Comparison of ENCODE assay signal across 24 cellular contexts in genomic region chr5:148860599-148860998, GRCh38.
"Had no signal": no experiment of that assay in that cellular context is flagged by ENCODE, and none has a peak within 500 bp of the region (broad histone marks: within the 10 kb centered on the region; RNA-seq: fewer than 3 reads in every experiment).

No MANE protein-coding gene starts in this region.

- H3K4me1 ChIP-seq: uterus had no signal

- H3K27me3 Mint-ChIP-seq: activated CD4-positive, alpha-beta memory T cell treated with anti-CD3 and anti-CD28 coated beads for 36 hours; dendritic cell treated with granulocyte-macrophage colony-stimulating factor and Interleukin-4, amounts not matched to agents 40 ng/mL and 50 ng/mL, for 4 days; stimulated activated memory B cell treated with anti-CD40 and anti-IgM and Interleukin-4, amounts not matched to agents 10 μg/mL and 1 μg/mL and 100 μg/mL, for 72 hours had no signal

- H3K4me1 Mint-ChIP-seq: nephron progenitor cell had no signal

- H3K9me3 ChIP-seq: heart left ventricle, left lung, stomach, suprapubic skin, tibial nerve, uterus had no signal

- H3K27me3 ChIP-seq: heart left ventricle, left lung, stomach, suprapubic skin, tibial nerve, uterus had no signal

- ATAC-seq: heart left ventricle; left lung; sciatic nerve; stimulated activated memory B cell treated with anti-CD40 and anti-IgM and Interleukin-4, amounts not matched to agents 10 μg/mL and 1 μg/mL and 100 μg/mL, for 72 hours; T-helper 17 cell had no signal

- H3K36me3 ChIP-seq: heart left ventricle, left lung, stomach, suprapubic skin, tibial nerve, uterus had no signal

- H3K27ac Mint-ChIP-seq: activated CD4-positive, alpha-beta memory T cell treated with anti-CD3 and anti-CD28 coated beads for 36 hours; activated naive CD8-positive, alpha-beta T cell treated with anti-CD3 and anti-CD28 coated beads, Interleukin-2, amount 10 ng/mL, durations not matched to agents 7 days and 5 days; dendritic cell treated with granulocyte-macrophage colony-stimulating factor and Interleukin-4, amounts not matched to agents 40 ng/mL and 50 ng/mL, for 4 days; nephron progenitor cell; stimulated activated memory B cell treated with anti-CD40 and anti-IgM and Interleukin-4, amounts not matched to agents 10 μg/mL and 1 μg/mL and 100 μg/mL, for 72 hours had no signal

- DNase-seq: activated CD4-positive, alpha-beta memory T cell treated with anti-CD3 and anti-CD28 coated beads for 36 hours; activated CD4-positive, alpha-beta T cell treated with anti-CD3 and anti-CD28 coated beads for 4 hours; activated CD4-positive, CD25-positive, alpha-beta regulatory T cell; activated naive CD4-positive, alpha-beta T cell treated with Interleukin-2 at 50 U/mL for 16 hours; activated naive CD8-positive, alpha-beta T cell treated with anti-CD3 and anti-CD28 coated beads, Interleukin-2, amount 10 ng/mL, durations not matched to agents 7 days and 5 days; activated T-cell treated with anti-CD3 and anti-CD28 coated beads, Interleukin-2, amount 50 U/mL, for 48 hours; amniotic stem cell; effector CD8-positive, alpha-beta T cell; heart left ventricle; left lung; nephron progenitor cell; nucleus accumbens; small intestine; stimulated activated CD4-positive, alpha-beta T cell treated with anti-CD3 and anti-CD28 coated beads, Interleukin-2, amount 100 ng/mL, for 24 hours; stomach; SW 1271; T-helper 17 cell; uterus had no signal

- H3K4me3 ChIP-seq: heart left ventricle, left lung, stomach, suprapubic skin, tibial nerve, uterus had no signal

- H3K9me3 Mint-ChIP-seq: activated CD4-positive, alpha-beta memory T cell treated with anti-CD3 and anti-CD28 coated beads for 36 hours; activated naive CD8-positive, alpha-beta T cell treated with anti-CD3 and anti-CD28 coated beads, Interleukin-2, amount 10 ng/mL, durations not matched to agents 7 days and 5 days; dendritic cell treated with granulocyte-macrophage colony-stimulating factor and Interleukin-4, amounts not matched to agents 40 ng/mL and 50 ng/mL, for 4 days; nephron progenitor cell; stimulated activated memory B cell treated with anti-CD40 and anti-IgM and Interleukin-4, amounts not matched to agents 10 μg/mL and 1 μg/mL and 100 μg/mL, for 72 hours had no signal

- H3K4me3 Mint-ChIP-seq: activated CD4-positive, alpha-beta memory T cell treated with anti-CD3 and anti-CD28 coated beads for 36 hours; activated naive CD8-positive, alpha-beta T cell treated with anti-CD3 and anti-CD28 coated beads, Interleukin-2, amount 10 ng/mL, durations not matched to agents 7 days and 5 days; dendritic cell treated with granulocyte-macrophage colony-stimulating factor and Interleukin-4, amounts not matched to agents 40 ng/mL and 50 ng/mL, for 4 days; nephron progenitor cell; stimulated activated memory B cell treated with anti-CD40 and anti-IgM and Interleukin-4, amounts not matched to agents 10 μg/mL and 1 μg/mL and 100 μg/mL, for 72 hours; T-helper 17 cell had no signal

- H3K36me3 Mint-ChIP-seq: activated CD4-positive, alpha-beta memory T cell treated with anti-CD3 and anti-CD28 coated beads for 36 hours; activated naive CD8-positive, alpha-beta T cell treated with anti-CD3 and anti-CD28 coated beads, Interleukin-2, amount 10 ng/mL, durations not matched to agents 7 days and 5 days had no signal

- FAIRE-seq: endothelial cell of umbilical vein, small intestine had no signal

- H3K27ac ChIP-seq: heart left ventricle, stomach, suprapubic skin, tibial nerve, uterus had no signal
